In the genomic region with DNA sequence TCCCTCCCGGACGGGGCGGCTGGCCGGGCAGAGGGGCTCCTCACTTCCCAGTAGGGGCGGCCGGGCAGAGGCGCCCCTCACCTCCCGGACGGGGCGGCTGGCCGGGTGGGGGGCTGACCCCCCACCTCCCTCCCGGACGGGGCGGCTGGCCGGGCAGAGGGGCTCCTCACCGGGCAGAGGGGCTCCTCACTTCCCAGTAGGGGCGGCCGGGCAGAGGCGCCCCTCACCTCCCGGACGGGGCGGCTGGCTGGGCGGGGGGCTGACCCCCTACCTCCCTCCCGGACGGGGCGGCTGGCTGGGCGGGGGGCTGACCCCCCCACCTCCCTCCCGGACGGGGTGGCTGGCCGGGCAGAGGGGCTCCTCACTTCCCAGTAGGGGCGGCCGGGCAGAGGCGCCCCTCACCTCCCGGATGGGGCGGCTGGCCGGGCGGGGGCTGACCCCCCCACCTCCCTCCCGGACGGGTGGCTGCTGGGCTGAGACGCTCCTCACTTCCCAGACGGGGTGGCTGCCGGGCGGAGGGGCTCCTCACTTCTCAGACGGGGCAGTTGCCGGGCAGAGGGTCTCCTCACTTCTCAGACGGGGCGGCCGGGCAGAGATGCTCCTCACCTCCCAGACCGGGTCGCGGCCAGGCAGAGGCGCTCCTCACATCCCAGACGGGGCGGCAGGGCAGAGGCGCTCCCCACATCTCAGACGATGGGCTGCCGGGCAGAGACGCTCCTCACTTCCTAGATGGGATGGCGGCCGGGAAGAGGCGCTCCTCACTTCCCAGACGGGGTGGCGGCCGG, we compare ENCODE assay signal across 8 cellular contexts. TPM values are rescaled to one million over a fixed set of nuclear protein-coding genes. Genes with fewer than 3 reads are reported as not detected.
"Had no signal": no experiment of that assay in that cellular context is flagged by ENCODE, and none has a peak within 500 bp of the region (broad histone marks: within the 10 kb centered on the region; RNA-seq: fewer than 3 reads in every experiment).

No MANE protein-coding gene starts in this region.

RNA-seq across cellular contexts. Expression of gene OSMR, which starts 16.4 kb away (rescaled TPM):
- total RNA-seq: activated CD4-positive, alpha-beta memory T cell treated with anti-CD3 and anti-CD28 coated beads, Interleukin-2, amount 10 ng/mL, durations not matched to agents 7 days and 5 days; activated CD4-positive, alpha-beta T cell treated with anti-CD3 and anti-CD28 coated beads, Interleukin-2, amount 10 ng/mL, durations not matched to agents 24 days and 14 days; activated CD4-positive, alpha-beta T cell treated with anti-CD3 and anti-CD28 coated beads, Interleukin-2, amount 10 ng/mL, durations not matched to agents 7 days and 5 days; activated CD8-positive, alpha-beta memory T cell treated with anti-CD3 and anti-CD28 coated beads for 36 hours; activated CD8-positive, alpha-beta memory T cell treated with anti-CD3 and anti-CD28 coated beads, Interleukin-2, amount 10 ng/mL, durations not matched to agents 7 days and 5 days; activated CD8-positive, alpha-beta T cell treated with anti-CD3 and anti-CD28 coated beads for 36 hours; T-helper 17 cell; T-helper 2 cell treated with Interferon-gamma antibody and Interleukin-4, amounts not matched to agents 100 ng/mL and 5 ng/mL, for 36 hours had no signal
